Comparison of ENCODE assay signal across 8 cellular contexts in genomic region chr5:51024263-51024662, GRCh38.
"Had no signal": no experiment of that assay in that cellular context is flagged by ENCODE, and none has a peak within 500 bp of the region (broad histone marks: within the 10 kb centered on the region; RNA-seq: fewer than 3 reads in every experiment).

No MANE protein-coding gene starts in this region.

- H3K4me3 ChIP-seq: GM12878 had no signal

- ATAC-seq: GM12878 had no signal

- FAIRE-seq: G401.6, GM12878, GM12891, GM12892, GM18507, GM19239 had no signal

- DNase-seq: GDM1, GF-D8 had no signal
